Comparison of ENCODE assay signal across 8 cellular contexts in the genomic region with DNA sequence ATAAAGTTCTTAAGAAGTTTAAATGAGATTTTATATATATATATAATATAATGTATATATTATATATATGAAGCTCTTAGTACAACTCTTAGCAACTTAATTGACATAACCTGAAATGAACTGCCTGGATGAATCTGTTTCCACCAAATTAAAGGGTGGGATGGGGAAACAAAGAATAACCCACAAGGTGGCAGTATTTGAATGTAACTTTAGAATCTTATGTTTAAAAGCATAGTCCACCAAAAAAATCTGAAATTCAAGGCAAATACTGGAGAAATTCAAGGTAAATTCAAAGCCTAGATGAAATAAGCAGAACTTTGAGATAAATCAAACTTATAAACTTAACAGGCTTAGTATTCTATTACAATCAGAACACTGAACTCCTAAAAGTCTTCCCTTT. TPM values are rescaled to one million over a fixed set of nuclear protein-coding genes. Genes with fewer than 3 reads are reported as not detected.
DNase-seq lines count a peak whose midpoint lies in the region; ATAC-seq and TF ChIP-seq lines count a peak whose summit lies in the region.

No MANE protein-coding gene starts in this region.

- TF ChIP-seq CTCF in body of pancreas (IDR thresholded peaks at IDR 0.05), result peak in 6 of 7 experiments; percentile 42 to 56 (median 52)

- H2BK12ac ChIP-seq in mesenchymal stem cell (ENCODE audit: low read length in 2 of 2), result no peak overlapping the region

- H3K27me3 ChIP-seq in body of pancreas, result no peaks in the 10 kb centered on the region
- no peaks in the 10 kb centered on the region for H3K27me3 ChIP-seq in mesenchymal stem cell (ENCODE audit: control insufficient read depth in 1 of 2, insufficient read depth in 1 of 2, low read length in 2 of 2)

- H3K27ac ChIP-seq in body of pancreas (no peak overlapping the region), mesenchymal stem cell (ENCODE audit: low read length, poor library complexity, severe bottlenecking) (no peak overlapping the region)

- H3K4me3 ChIP-seq in body of pancreas, result no peak overlapping the region
- H3K4me3 ChIP-seq in mesenchymal stem cell (ENCODE audit: insufficient read depth in 1 of 2, low read depth in 1 of 2, low read length in 2 of 2), result no peak overlapping the region

- H2BK15ac ChIP-seq in mesenchymal stem cell (ENCODE audit: low read depth, poor library complexity, severe bottlenecking), result no peak overlapping the region

- H3K36me3 ChIP-seq in body of pancreas (replicated peaks in 1 of 2; ENCODE audit: insufficient read depth in 1 of 2, low read depth in 2 of 2), result no peaks in the 10 kb centered on the region
- H3K36me3 ChIP-seq in mesenchymal stem cell (ENCODE audit: control insufficient read depth in 1 of 2, insufficient read depth in 2 of 2, low read depth in 1 of 2, low read length in 2 of 2), result no peaks in the 10 kb centered on the region

- ATAC-seq in body of pancreas, result no peak
- no peak for ATAC-seq in GM18873 (IDR thresholded peaks at IDR 0.05; ENCODE audit: low FRiP score, unreplicated experiment)
- ATAC-seq in GM18870 (IDR thresholded peaks at IDR 0.05; ENCODE audit: unreplicated experiment), result no peak

- no peak overlapping the region for H4K8ac ChIP-seq in mesenchymal stem cell (ENCODE audit: low read length)

- no peak overlapping the region for H3K4me2 ChIP-seq in mesenchymal stem cell (ENCODE audit: low read length, poor library complexity, severe bottlenecking)

- no peak overlapping the region for H2BK120ac ChIP-seq in mesenchymal stem cell (ENCODE audit: low read depth, low read length)

- intact Hi-C loops in body of pancreas (cut with DNase I), result no loop called here

- peaks cover 11% of the 10 kb centered on the region for H3K4me1 ChIP-seq in body of pancreas
- H3K4me1 ChIP-seq in mesenchymal stem cell (ENCODE audit: control insufficient read depth, insufficient read depth, low read depth, low read length), result peaks cover 3% of the 10 kb centered on the region

- no peak overlapping the region for H2BK5ac ChIP-seq in mesenchymal stem cell (ENCODE audit: low read depth, low read length, poor library complexity, severe bottlenecking)

- H3K23ac ChIP-seq in mesenchymal stem cell (ENCODE audit: low read length in 2 of 2), result no peak overlapping the region

- H3K9ac ChIP-seq in mesenchymal stem cell (ENCODE audit: low read length), result peak overlapping the region; percentile 7

- no peak for TF ChIP-seq POLR2A in body of pancreas (IDR thresholded peaks at IDR 0.05)

- H3K9me3 ChIP-seq in body of pancreas, result no peaks in the 10 kb centered on the region
- no peaks in the 10 kb centered on the region for H3K9me3 ChIP-seq in mesenchymal stem cell (ENCODE audit: control insufficient read depth, low read length)

- H2AFZ ChIP-seq in mesenchymal stem cell (ENCODE audit: low read depth, low read length), result no peak overlapping the region

- no peak overlapping the region for H3K14ac ChIP-seq in mesenchymal stem cell (ENCODE audit: low read length in 2 of 2)

- no peak overlapping the region for H2AK5ac ChIP-seq in mesenchymal stem cell (ENCODE audit: low read length, severe bottlenecking)

- H3K79me1 ChIP-seq in mesenchymal stem cell (replicated peaks; ENCODE audit: low read length, poor library complexity, severe bottlenecking), result no peaks in the 10 kb centered on the region

- H4K91ac ChIP-seq in mesenchymal stem cell (ENCODE audit: low read length), result no peak overlapping the region

- no peak overlapping the region for H3K18ac ChIP-seq in mesenchymal stem cell (ENCODE audit: low read depth in 1 of 2, low read length in 2 of 2)

- DNase-seq in NCI-H1436 (lab: John Stamatoyannopoulos, UW) (peak; percentile 36), NCI-H1436 treated with DMSO at 0.1 percent for 48 hours (lab: John Stamatoyannopoulos, UW) (no peak), NCI-H1105 treated with DMSO at 0.1 percent for 48 hours (lab: John Stamatoyannopoulos, UW) (peak; percentile 68), body of pancreas (no peak), mesenchymal stem cell (peak; percentile 56), cortex of kidney (lab: John Stamatoyannopoulos, UW) (no peak)

- H3K4ac ChIP-seq in mesenchymal stem cell (ENCODE audit: low read depth in 1 of 2, low read length in 2 of 2), result no peak overlapping the region

RNA-seq across cellular contexts. Expression of a gene that starts 4.4 kb away (rescaled TPM):
- total RNA-seq in body of pancreas, result 10 to 100 TPM; 18.8 to 27.2 TPM
- polyA plus RNA-seq in mesenchymal stem cell (2013, experiment 1 of 2), result 19.3 TPM
- polyA plus RNA-seq in mesenchymal stem cell (2013, experiment 2 of 2), result 20.0 TPM

Comparison
In these comparisons a context has a peak if more than half of its experiments do, and no peak if none do; other contexts are left out.
1. DNase-seq: peak in NCI-H1436 (single experiment), NCI-H1105 treated with DMSO at 0.1 percent for 48 hours (single experiment) and mesenchymal stem cell (single experiment); none in NCI-H1436 treated with DMSO at 0.1 percent for 48 hours (single experiment), body of pancreas (0 of 4) and cortex of kidney (single experiment).